In the genomic region with DNA sequence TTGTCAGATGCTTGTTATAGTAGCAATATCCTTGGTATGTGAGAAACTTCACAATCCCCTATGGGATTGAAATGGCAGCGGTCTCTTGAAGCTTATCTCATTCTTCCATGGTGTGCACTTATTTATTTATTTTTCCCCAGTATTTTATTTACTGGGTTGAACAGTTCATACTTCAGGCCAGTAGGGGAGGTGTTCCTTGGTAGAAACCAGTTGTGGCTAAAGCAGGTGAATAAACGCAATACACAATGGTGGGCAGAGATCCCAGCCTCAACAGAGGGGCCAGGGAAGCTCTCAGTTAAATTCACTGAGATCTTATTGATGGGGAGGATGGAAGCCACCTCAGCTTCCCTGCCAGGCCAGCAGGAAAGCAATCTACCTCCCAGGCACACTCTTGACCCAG, we compare ENCODE assay signal across 18 cellular contexts.
DNase-seq lines count a peak whose midpoint lies in the region; TF ChIP-seq lines count a peak whose summit lies in the region.
"Had no signal": no experiment of that assay in that cellular context is flagged by ENCODE, and none has a peak within 500 bp of the region (broad histone marks: within the 10 kb centered on the region; RNA-seq: fewer than 3 reads in every experiment).

No MANE protein-coding gene starts in this region.

- H2AFZ ChIP-seq in KMS-11 (ENCODE audit: low read depth) = no peak overlapping the region

- no peaks in the 10 kb centered on the region for H3K79me2 ChIP-seq in KMS-11 (ENCODE audit: insufficient read depth, low read depth)

- H3K9ac ChIP-seq in KMS-11 = no peak overlapping the region

- H3K27me3 ChIP-seq in KMS-11 (ENCODE audit: insufficient read depth, low read depth) = no peaks in the 10 kb centered on the region

- H3K9me3 Mint-ChIP-seq in endothelial cell (ENCODE audit: unreplicated experiment) (no peaks in the 10 kb centered on the region), progenitor cell of endocrine pancreas (ENCODE audit: low read depth) (peaks cover 20% of the 10 kb centered on the region)

- H3K27me3 Mint-ChIP-seq in endothelial cell (ENCODE audit: unreplicated experiment) (no peaks in the 10 kb centered on the region), progenitor cell of endocrine pancreas (no peaks in the 10 kb centered on the region)
- H3K27me3 Mint-ChIP-seq: B cell had no signal

- no peaks in the 10 kb centered on the region for H3K4me1 ChIP-seq in KMS-11 (ENCODE audit: low read depth, poor library complexity, severe bottlenecking)

- H3K36me3 Mint-ChIP-seq in endothelial cell (ENCODE audit: low read depth, unreplicated experiment) (no peaks in the 10 kb centered on the region), progenitor cell of endocrine pancreas (ENCODE audit: insufficient read depth) (no peaks in the 10 kb centered on the region)

- TF ChIP-seq POLR2A in lower leg skin (IDR thresholded peaks at IDR 0.05) = no peak

- no peak overlapping the region for H3K4me2 ChIP-seq in KMS-11

- TF ChIP-seq CTCF in KMS-11 (conservative IDR thresholded peaks at IDR 0.05; ENCODE audit: low read depth, low read length) (0 out of 2 replicates have a peak, but pooled peaks have one; percentile 14), endothelial cell (IDR thresholded peaks at IDR 0.05; ENCODE audit: unreplicated experiment) (peak; percentile 53), progenitor cell of endocrine pancreas (IDR thresholded peaks at IDR 0.05; ENCODE audit: unreplicated experiment) (peak; percentile 26), lower leg skin (IDR thresholded peaks at IDR 0.05) (no peak)

- H3K4me3 Mint-ChIP-seq in endothelial cell (ENCODE audit: unreplicated experiment) (no peak overlapping the region), progenitor cell of endocrine pancreas (ENCODE audit: low read depth) (no peak overlapping the region)
- H3K4me3 Mint-ChIP-seq: B cell; CD4-positive, alpha-beta memory T cell had no signal

- WGBS in lower leg skin, 2 donors = 79 to 90% methylated on average over 2 of the region's 2 CpGs

- H3K4me1 Mint-ChIP-seq in endothelial cell (ENCODE audit: unreplicated experiment) (no peaks in the 10 kb centered on the region), progenitor cell of endocrine pancreas (ENCODE audit: low read depth) (no peaks in the 10 kb centered on the region)
- H3K4me1 Mint-ChIP-seq: B cell; CD4-positive, alpha-beta memory T cell had no signal

- no peak overlapping the region for H3K4me3 ChIP-seq in KMS-11 (IDR thresholded peaks at IDR 0.05; ENCODE audit: insufficient read depth, low read depth, low read length)
- H3K4me3 ChIP-seq in lower leg skin (ENCODE audit: low read depth, poor library complexity, severe bottlenecking) = no peak overlapping the region

- intact Hi-C loops in lower leg skin (cut with DNase I; ENCODE audit: low total_unique reads) = no loop called here
- intact Hi-C loops in posterior vena cava (cut with DNase I) = no loop called here

- no peaks in the 10 kb centered on the region for H3K36me3 ChIP-seq in KMS-11 (ENCODE audit: insufficient read depth)

- DNase-seq in DMS53 (lab: John Stamatoyannopoulos, UW) (peak; percentile 7), DMS53 treated with DMSO at 0.1 percent for 48 hours (lab: John Stamatoyannopoulos, UW; ENCODE audit: unreplicated experiment) (no peak), endothelial cell (ENCODE audit: low spot score) (no peak), progenitor cell of endocrine pancreas (ENCODE audit: low spot score, unreplicated experiment) (no peak), GDM1 (lab: John Stamatoyannopoulos, UW) (no peak), lower leg skin (ENCODE audit: low spot score in 2 of 2) (no peak), posterior vena cava (ENCODE audit: low spot score) (no peak)
- DNase-seq: 8988T; Calu3; CD4-positive, alpha-beta memory T cell; H7; NCI-H1105 treated with DMSO at 0.1 percent for 48 hours; NCI-H1694; NCI-H524; RPMI8226; SIG-M5 had no signal

- H4K20me1 ChIP-seq in KMS-11 (ENCODE audit: insufficient read depth) = no peaks in the 10 kb centered on the region

- H3K27ac Mint-ChIP-seq in endothelial cell (ENCODE audit: unreplicated experiment) (no peak overlapping the region), progenitor cell of endocrine pancreas (no peak overlapping the region)
- H3K27ac Mint-ChIP-seq: B cell; CD4-positive, alpha-beta memory T cell had no signal

- no peak overlapping the region for H3K27ac ChIP-seq in KMS-11

Comparison
In these comparisons a context has a peak if more than half of its experiments do, and no peak if none do; other contexts are left out.
1. CTCF ChIP-seq: peak in KMS-11 (single experiment), endothelial cell (single experiment) and progenitor cell of endocrine pancreas (single experiment); none in lower leg skin (0 of 3).